ENCODE assay signal across 18 cellular contexts in the genomic region with DNA sequence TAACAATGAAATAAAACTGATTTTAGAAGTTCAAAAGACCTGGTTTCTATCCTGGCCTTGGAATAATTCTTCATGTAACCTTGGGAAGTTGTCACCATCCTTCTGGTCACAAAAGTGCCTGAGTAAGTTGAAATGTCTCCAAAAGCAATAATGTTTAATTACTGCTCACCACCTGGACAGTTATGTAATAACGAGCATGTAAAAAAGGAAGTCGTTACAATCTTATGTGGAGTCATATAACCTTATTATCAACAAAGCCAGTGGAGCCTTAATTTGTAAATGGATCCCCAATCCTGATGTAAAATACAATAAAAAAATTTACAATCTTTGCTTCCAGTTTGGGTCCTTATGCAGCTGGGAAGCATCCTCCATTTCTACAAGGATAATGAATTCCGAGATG.
"Had no signal": no experiment of that assay in that cellular context is flagged by ENCODE, and none has a peak within 500 bp of the region (broad histone marks: within the 10 kb centered on the region; RNA-seq: fewer than 3 reads in every experiment).

No MANE protein-coding gene starts in this region.

- H3K4me1 ChIP-seq: adrenal gland, left lung, parathyroid adenoma, sigmoid colon, upper lobe of right lung had no signal

- H3K9me3 ChIP-seq: adrenal gland, upper lobe of right lung had no signal

- ATAC-seq: activated naive CD4-positive, alpha-beta T cell treated with anti-CD3 and anti-CD28 coated beads, Interleukin-2, amount 50 U/mL, for 72 hours; left lung; stimulated activated naive B cell treated with anti-CD40 and anti-IgM and Interleukin-4, amounts not matched to agents 10 μg/mL and 1 μg/mL and 100 μg/mL, for 72 hours; upper lobe of right lung had no signal

- H3K4me3 ChIP-seq: adrenal gland, left lung, sigmoid colon, upper lobe of right lung had no signal

- DNase-seq: activated CD4-positive, alpha-beta T cell treated with anti-CD3 and anti-CD28 coated beads for 1 hour; activated CD8-positive, alpha-beta memory T cell treated with anti-CD3 and anti-CD28 coated beads for 24 hours; activated CD8-positive, alpha-beta memory T cell treated with anti-CD3 and anti-CD28 coated beads, Interleukin-2, amount 50 U/mL, for 48 hours; activated gamma-delta T cell treated with Interleukin-2 at 50 U/mL for 16 hours; adrenal gland; cerebellar nuclear complex; cortex of kidney; erythroblast; head of caudate nucleus; kidney; left lung; sigmoid colon; stimulated activated CD4-positive, alpha-beta T cell treated with anti-CD3 and anti-CD28 coated beads, Interleukin-4, amount 100 ng/mL, for 4 hours; stimulated activated naive B cell treated with anti-CD40 and anti-IgM and Interleukin-4, amounts not matched to agents 10 μg/mL and 1 μg/mL and 100 μg/mL, for 72 hours; upper lobe of right lung; WERI-Rb-1 had no signal

- H3K36me3 ChIP-seq: adrenal gland, left lung, sigmoid colon, upper lobe of right lung, WERI-Rb-1 had no signal
